In the genomic region with DNA sequence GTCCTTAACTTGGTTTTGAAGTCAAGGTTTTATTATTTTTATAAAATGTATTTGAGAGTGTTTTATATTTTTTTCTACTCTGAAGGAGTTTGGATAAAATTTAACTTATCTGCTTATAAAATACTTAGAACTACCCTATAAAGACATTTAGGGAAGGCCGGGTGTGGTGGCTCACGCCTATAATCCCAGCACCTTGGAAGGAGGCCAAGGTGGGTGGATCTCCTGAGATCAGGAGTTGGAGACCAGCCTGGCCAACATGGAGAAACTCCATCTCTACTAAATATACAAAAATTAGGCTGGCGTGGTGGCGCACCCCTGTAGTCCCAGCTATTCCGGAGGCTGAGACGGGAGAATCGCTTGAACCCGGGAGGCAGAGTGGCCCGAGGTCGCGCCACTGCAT, we compare ENCODE assay signal across 20 cellular contexts.
DNase-seq lines count a peak whose midpoint lies in the region; ATAC-seq and TF ChIP-seq lines count a peak whose summit lies in the region.
"Had no signal": no experiment of that assay in that cellular context is flagged by ENCODE, and none has a peak within 500 bp of the region (broad histone marks: within the 10 kb centered on the region; RNA-seq: fewer than 3 reads in every experiment).

No MANE protein-coding gene starts in this region.

- in situ Hi-C loops in transverse colon (cut with MboI; ENCODE audit: low pct_ligation_motif_present in 1 of 4, low pct_unique_long_range_greater_than_20kb in 1 of 4, low sequenced_read_pairs in 3 of 4) = no loop called here

- ATAC-seq in right cardiac atrium = no peak
- ATAC-seq: A549 had no signal

- H3K4me1 ChIP-seq in colonic mucosa = no peaks in the 10 kb centered on the region
- peaks cover 0 to 7% (median 0%) of the 10 kb centered on the region in 4 donors for H3K4me1 ChIP-seq in transverse colon
- H3K4me1 ChIP-seq in BE2C = no peaks in the 10 kb centered on the region
- no peaks in the 10 kb centered on the region for H3K4me1 ChIP-seq in right cardiac atrium (ENCODE audit: control insufficient read depth, insufficient read depth, low read length)
- H3K4me1 ChIP-seq: A549 had no signal

- no peak overlapping the region for H3K4me3 ChIP-seq in colonic mucosa
- no peak overlapping the region for H3K4me3 ChIP-seq in transverse colon
- no peak overlapping the region for H3K4me3 ChIP-seq in BE2C (ENCODE audit: low read depth, low read length)
- no peak overlapping the region for H3K4me3 ChIP-seq in right cardiac atrium (ENCODE audit: low read length)
- H3K4me3 ChIP-seq: A549, GM23248 had no signal

- H3K9me3 ChIP-seq in colonic mucosa (no peaks in the 10 kb centered on the region), transverse colon (no peaks in the 10 kb centered on the region), BE2C (no peaks in the 10 kb centered on the region), right cardiac atrium (ENCODE audit: control insufficient read depth, low read length) (no peaks in the 10 kb centered on the region)
- H3K9me3 ChIP-seq: A549 had no signal

- no peak overlapping the region for H3K9ac ChIP-seq in colonic mucosa (ENCODE audit: low read depth in 2 of 2, low read length in 2 of 2)
- H3K9ac ChIP-seq: GM23248 had no signal

- no peak for TF ChIP-seq POLR2A in transverse colon (IDR thresholded peaks at IDR 0.05)

- H3K27ac ChIP-seq in colonic mucosa = no peak overlapping the region
- H3K27ac ChIP-seq in transverse colon = no peak overlapping the region
- no peak overlapping the region for H3K27ac ChIP-seq in right cardiac atrium (ENCODE audit: low read length)
- H3K27ac ChIP-seq: A549, GM23248 had no signal

- WGBS in transverse colon (ENCODE audit: low coverage in 1 of 2), 2 donors = 75 to 84% methylated on average over 2 to 11 of the region's 11 CpGs
- 89% methylated on average over 11 of the region's 11 CpGs for WGBS in right cardiac atrium

- no peak for TF ChIP-seq EP300 in transverse colon (IDR thresholded peaks at IDR 0.05; ENCODE audit: low read depth)

- intact Hi-C loops in colonic mucosa (cut with DNase I) (no loop called here), transverse colon (cut with DNase I; ENCODE audit: low total_unique reads) (no loop called here), right cardiac atrium (cut with DNase I) (no loop called here)

- H3K27me3 ChIP-seq in colonic mucosa = no peaks in the 10 kb centered on the region
- H3K27me3 ChIP-seq in transverse colon = no peaks in the 10 kb centered on the region
- no peaks in the 10 kb centered on the region for H3K27me3 ChIP-seq in BE2C
- no peaks in the 10 kb centered on the region for H3K27me3 ChIP-seq in right cardiac atrium (ENCODE audit: control insufficient read depth, insufficient read depth)

- H3K36me3 ChIP-seq in colonic mucosa (no peaks in the 10 kb centered on the region), transverse colon (no peaks in the 10 kb centered on the region), BE2C (no peaks in the 10 kb centered on the region)

- DNase-seq in Daoy (ENCODE audit: low read depth) = peak; percentile 9
- peak; percentile 15 for DNase-seq in LoVo (ENCODE audit: low spot score)
- DNase-seq in colonic mucosa = peak; percentile 65
- peak; percentile 73 for DNase-seq in transverse colon
- no peak for DNase-seq in BE2C
- DNase-seq in retina = no peak
- DNase-seq in right cardiac atrium = no peak
- DNase-seq: 8988T; ACHN; AML-193; C1 segment of cervical spinal cord; Calu3; CD4-positive, alpha-beta memory T cell; COR-L47; DMS53; DMS79 treated with DMSO at 0.1 percent for 48 hours; GM23248; H7; HCEC 1CT had no signal

- TF ChIP-seq CTCF in colonic mucosa (IDR thresholded peaks at IDR 0.05) = no peak
- no peak for TF ChIP-seq CTCF in transverse colon (IDR thresholded peaks at IDR 0.05)
- no peak for TF ChIP-seq CTCF in BE2C (IDR thresholded peaks at IDR 0.05; ENCODE audit: low read depth, low read length)

Comparison
In these comparisons a context has a peak if more than half of its experiments do, and no peak if none do; other contexts are left out.
1. DNase-seq: peak in Daoy (single experiment), LoVo (single experiment), colonic mucosa (single experiment) and transverse colon (single experiment); none in BE2C (single experiment), retina (single experiment) and right cardiac atrium (0 of 3).